8 cellular contexts compared by ENCODE assay signal in the genomic region with DNA sequence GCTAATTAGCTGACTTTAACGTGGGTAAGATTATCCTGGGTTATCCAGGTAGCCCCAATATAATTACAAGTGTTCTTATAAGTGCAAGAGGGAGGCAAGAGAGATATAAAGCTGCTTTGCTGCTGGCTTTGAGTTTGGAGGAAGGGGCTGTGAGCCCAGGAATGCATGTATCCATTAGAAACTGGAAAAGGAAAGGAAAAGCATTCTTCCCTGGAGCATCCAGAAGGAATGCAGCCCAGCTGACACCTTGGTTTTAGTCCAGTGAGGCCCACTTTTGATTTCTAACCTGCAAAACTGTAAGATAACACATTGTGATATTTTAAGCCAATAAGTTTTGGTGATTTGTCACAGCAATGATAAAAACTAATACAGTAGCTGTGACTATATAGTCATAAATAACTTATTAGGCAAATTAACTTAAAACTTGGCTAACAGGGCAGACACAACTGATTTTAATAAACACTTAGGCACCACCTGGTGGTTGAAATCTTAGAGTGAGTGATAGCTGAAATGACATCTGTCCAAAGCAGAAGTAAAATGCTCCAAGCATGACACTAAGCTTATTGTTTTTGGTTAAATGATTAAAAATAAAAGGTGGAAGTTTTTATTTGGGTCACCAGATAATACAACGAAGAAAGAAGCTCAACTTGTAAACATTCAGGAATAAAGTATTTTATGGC. TPM values are rescaled to one million over a fixed set of nuclear protein-coding genes. Genes with fewer than 3 reads are reported as not detected.
DNase-seq lines count a peak whose midpoint lies in the region; ATAC-seq and TF ChIP-seq lines count a peak whose summit lies in the region.

No MANE protein-coding gene starts in this region.

- no peak overlapping the region for H3K4me3 ChIP-seq in cardiac muscle cell

- H3K4me1 ChIP-seq in cardiac muscle cell (ENCODE audit: low read depth), result no peaks in the 10 kb centered on the region

- no peak for ATAC-seq in left cardiac atrium
- ATAC-seq in HG02870 (IDR thresholded peaks at IDR 0.05; ENCODE audit: unreplicated experiment), result peak; percentile 65

- H3K27ac ChIP-seq in cardiac muscle cell, result no peak overlapping the region

- H3K27me3 ChIP-seq in cardiac muscle cell, result no peaks in the 10 kb centered on the region

- no peaks in the 10 kb centered on the region for H3K9me3 ChIP-seq in cardiac muscle cell (ENCODE audit: low read depth)

- no peaks in the 10 kb centered on the region for H3K36me3 ChIP-seq in cardiac muscle cell

- TF ChIP-seq CTCF in cardiac muscle cell (IDR thresholded peaks at IDR 0.05; ENCODE audit: low read depth, low read length), result no peak

- intact Hi-C loops in left cardiac atrium (cut with DNase I), result loop anchor here in 1 of 2 donors (1.0 to 2.0 kb wide), 2 partner anchors 103 to 319 kb away; no protein-coding TSS in a partner anchor

- peak; percentile 3 to 19 for DNase-seq in cardiac muscle cell (ENCODE audit: low read depth in 1 of 2, low spot score in 1 of 2)
- no peak for DNase-seq in left cardiac atrium
- peak; percentile 4 for DNase-seq in NCI-H774 (lab: John Stamatoyannopoulos, UW)
- DNase-seq in glomerular visceral epithelial cell (ENCODE audit: extremely low spot score), result peak; percentile 33
- DNase-seq in activated gamma-delta T cell (lab: John Stamatoyannopoulos, UW), result no peak
- no peak for DNase-seq in stimulated activated CD4-positive, alpha-beta T cell treated with anti-CD3 and anti-CD28 coated beads, Interleukin-15, amount 100 ng/mL, for 24 hours
- no peak for DNase-seq in amniotic stem cell (lab: John Stamatoyannopoulos, UW)

RNA-seq across cellular contexts. Expression of gene ADGRF4, which starts 35.6 kb away (rescaled TPM):
- total RNA-seq in cardiac muscle cell (not detected in 2 replicates), left cardiac atrium (under 1 TPM; 0.06 to 0.26 TPM)
- not detected in 2 replicates for polyA plus RNA-seq in cardiac muscle cell

RNA-seq across cellular contexts. Expression of gene OPN5, which starts 47.8 kb away (rescaled TPM):
- 0.14 TPM in 1 of 2 replicates, not detected in the other for total RNA-seq in cardiac muscle cell
- polyA plus RNA-seq in cardiac muscle cell, result not detected in 2 replicates
- not detected for total RNA-seq in left cardiac atrium

Comparison
In these comparisons a context has a peak if more than half of its experiments do, and no peak if none do; other contexts are left out.
1. DNase-seq: peak in cardiac muscle cell (2 of 2), NCI-H774 (single experiment) and glomerular visceral epithelial cell (single experiment); none in left cardiac atrium (single experiment), activated gamma-delta T cell (single experiment), stimulated activated CD4-positive, alpha-beta T cell treated with anti-CD3 and anti-CD28 coated beads, Interleukin-15, amount 100 ng/mL, for 24 hours (single experiment) and amniotic stem cell (single experiment).